1 cellular context compared by ENCODE assay signal in the genomic region with DNA sequence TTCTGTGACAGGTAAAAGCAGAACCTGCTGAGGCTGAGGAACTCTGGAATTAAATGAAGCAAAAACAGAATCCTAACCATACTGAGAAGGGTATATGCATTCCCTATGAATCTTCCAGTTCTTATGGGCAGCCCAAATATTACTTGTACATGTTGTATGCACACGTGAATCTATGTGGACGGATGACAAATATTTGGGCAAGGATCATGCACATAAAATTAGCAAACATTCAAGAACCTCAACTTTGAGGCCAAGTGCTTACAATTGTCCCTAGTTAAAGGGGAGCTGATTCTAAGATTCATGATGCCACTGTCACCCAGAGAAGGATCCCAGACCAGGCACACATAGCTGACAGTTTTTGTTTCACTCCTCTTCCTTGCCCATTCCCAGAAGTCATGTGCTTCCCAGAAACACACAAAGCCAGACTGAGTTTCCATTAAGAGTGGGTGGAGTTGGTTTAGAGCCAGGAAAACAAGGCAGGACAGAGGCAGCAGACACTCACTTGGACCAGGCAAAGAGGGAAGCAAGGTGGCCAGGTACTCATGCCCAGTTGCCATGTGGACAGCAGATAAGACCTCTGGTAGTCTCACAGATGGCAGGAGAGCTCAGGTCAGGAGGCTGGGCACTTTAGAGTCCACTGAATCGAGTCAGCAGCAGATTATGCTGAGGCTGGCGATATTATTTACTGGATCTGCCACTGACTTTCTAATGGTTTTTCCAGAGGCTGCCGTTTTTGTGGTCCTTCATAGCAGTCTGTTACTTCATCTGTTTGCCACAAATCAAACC.
TF ChIP-seq lines count a peak whose summit lies in the region.

No MANE protein-coding gene starts in this region.

TF ChIP-seq in IMR-90, 13 proteins besides CTCF, POLR2A, EP300 and RAD21:
- TF ChIP-seq MAFK (IDR thresholded peaks at IDR 0.05; ENCODE audit: low read depth, low read length) (peak; percentile 76), MXI1 (IDR thresholded peaks at IDR 0.05; ENCODE audit: borderline replicate concordance, low read depth, low read length) (peak; percentile 45; the same call in 1 of the 2 replicates), CEBPB (IDR thresholded peaks at IDR 0.05; ENCODE audit: low read depth, low read length) (no peak), RFX5 (IDR thresholded peaks at IDR 0.05; ENCODE audit: low read depth, low read length) (no peak)
- TF ChIP-seq, protein P1, sequence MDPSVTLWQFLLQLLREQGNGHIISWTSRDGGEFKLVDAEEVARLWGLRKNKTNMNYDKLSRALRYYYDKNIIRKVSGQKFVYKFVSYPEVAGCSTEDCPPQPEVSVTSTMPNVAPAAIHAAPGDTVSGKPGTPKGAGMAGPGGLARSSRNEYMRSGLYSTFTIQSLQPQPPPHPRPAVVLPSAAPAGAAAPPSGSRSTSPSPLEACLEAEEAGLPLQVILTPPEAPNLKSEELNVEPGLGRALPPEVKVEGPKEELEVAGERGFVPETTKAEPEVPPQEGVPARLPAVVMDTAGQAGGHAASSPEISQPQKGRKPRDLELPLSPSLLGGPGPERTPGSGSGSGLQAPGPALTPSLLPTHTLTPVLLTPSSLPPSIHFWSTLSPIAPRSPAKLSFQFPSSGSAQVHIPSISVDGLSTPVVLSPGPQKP (IDR thresholded peaks at IDR 0.05; ENCODE audit: borderline replicate concordance, low read depth, low read length) = no peak
- TF ChIP-seq, protein P2, sequence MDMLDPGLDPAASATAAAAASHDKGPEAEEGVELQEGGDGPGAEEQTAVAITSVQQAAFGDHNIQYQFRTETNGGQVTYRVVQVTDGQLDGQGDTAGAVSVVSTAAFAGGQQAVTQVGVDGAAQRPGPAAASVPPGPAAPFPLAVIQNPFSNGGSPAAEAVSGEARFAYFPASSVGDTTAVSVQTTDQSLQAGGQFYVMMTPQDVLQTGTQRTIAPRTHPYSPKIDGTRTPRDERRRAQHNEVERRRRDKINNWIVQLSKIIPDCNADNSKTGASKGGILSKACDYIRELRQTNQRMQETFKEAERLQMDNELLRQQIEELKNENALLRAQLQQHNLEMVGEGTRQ (IDR thresholded peaks at IDR 0.05; ENCODE audit: low read depth, low read length) = peak; percentile 26; the same call in 1 of the 2 replicates
